26 cellular contexts compared by ENCODE assay signal in genomic region chr6:112065426-112065986, GRCh38. TPM values are rescaled to one million over a fixed set of nuclear protein-coding genes. Genes with fewer than 3 reads are reported as not detected.
"Had no signal": no experiment of that assay in that cellular context is flagged by ENCODE, and none has a peak within 500 bp of the region (broad histone marks: within the 10 kb centered on the region; RNA-seq: fewer than 3 reads in every experiment).

No MANE protein-coding gene starts in this region.

- H3K4me3 ChIP-seq: dorsolateral prefrontal cortex, hepatocyte, mucosa of descending colon, testis, tibial nerve, upper lobe of right lung, vagina had no signal

- H3K9me3 ChIP-seq: mucosa of descending colon, neutrophil, testis, tibial nerve, upper lobe of right lung, vagina had no signal

- H3K4me1 Mint-ChIP-seq: stimulated activated naive B cell treated with anti-CD40 and anti-IgM and Interleukin-4, amounts not matched to agents 10 μg/mL and 1 μg/mL and 100 μg/mL, for 72 hours; stimulated activated naive CD8-positive, alpha-beta T cell treated with anti-CD3 and anti-CD28 coated beads, Interleukin-15, amount 100 ng/mL, for 72 hours had no signal

- ATAC-seq: esophagus mucosa; mucosa of descending colon; naive thymus-derived CD8-positive, alpha-beta T cell; right cardiac atrium; stimulated activated naive B cell treated with anti-CD40 and anti-IgM and Interleukin-4, amounts not matched to agents 10 μg/mL and 1 μg/mL and 100 μg/mL, for 72 hours; stimulated activated naive CD8-positive, alpha-beta T cell treated with anti-CD3 and anti-CD28 coated beads, Interleukin-15, amount 100 ng/mL, for 72 hours; upper lobe of right lung had no signal

- H3K4me2 ChIP-seq: hepatocyte had no signal

- H3K27me3 ChIP-seq: dorsolateral prefrontal cortex, hepatocyte, neutrophil, testis, tibial nerve, upper lobe of right lung, vagina had no signal

- H3K27ac Mint-ChIP-seq: naive thymus-derived CD8-positive, alpha-beta T cell; stimulated activated naive B cell treated with anti-CD40 and anti-IgM and Interleukin-4, amounts not matched to agents 10 μg/mL and 1 μg/mL and 100 μg/mL, for 72 hours; stimulated activated naive CD8-positive, alpha-beta T cell treated with anti-CD3 and anti-CD28 coated beads, Interleukin-15, amount 100 ng/mL, for 72 hours had no signal

- H3K4me1 ChIP-seq: testis, tibial nerve, upper lobe of right lung, vagina had no signal

- H3K79me2 ChIP-seq: hepatocyte had no signal

- H3K27ac ChIP-seq: dorsolateral prefrontal cortex, hepatocyte, neutrophil, testis, tibial nerve, upper lobe of right lung, vagina had no signal

- H3K4me3 Mint-ChIP-seq: naive thymus-derived CD8-positive, alpha-beta T cell; stimulated activated naive B cell treated with anti-CD40 and anti-IgM and Interleukin-4, amounts not matched to agents 10 μg/mL and 1 μg/mL and 100 μg/mL, for 72 hours; stimulated activated naive CD8-positive, alpha-beta T cell treated with anti-CD3 and anti-CD28 coated beads, Interleukin-15, amount 100 ng/mL, for 72 hours had no signal

- H3K9me3 Mint-ChIP-seq: naive thymus-derived CD8-positive, alpha-beta T cell; stimulated activated naive B cell treated with anti-CD40 and anti-IgM and Interleukin-4, amounts not matched to agents 10 μg/mL and 1 μg/mL and 100 μg/mL, for 72 hours; stimulated activated naive CD8-positive, alpha-beta T cell treated with anti-CD3 and anti-CD28 coated beads, Interleukin-15, amount 100 ng/mL, for 72 hours had no signal

- DNase-seq: cortex of kidney; dorsolateral prefrontal cortex; effector CD8-positive, alpha-beta T cell; foreskin melanocyte; head of caudate nucleus; mammary epithelial cell; mucosa of descending colon; naive thymus-derived CD8-positive, alpha-beta T cell; right cardiac atrium; stimulated activated CD4-positive, alpha-beta T cell treated with anti-CD3 and anti-CD28 coated beads, Interleukin-2, amount 100 ng/mL, for 24 hours; stimulated activated CD4-positive, alpha-beta T cell treated with anti-CD3 and anti-CD28 coated beads, Interleukin-4, amount 100 ng/mL, for 4 hours; stimulated activated naive B cell treated with anti-CD40 and anti-IgM and Interleukin-4, amounts not matched to agents 10 μg/mL and 1 μg/mL and 100 μg/mL, for 72 hours; stimulated activated naive CD8-positive, alpha-beta T cell treated with anti-CD3 and anti-CD28 coated beads, Interleukin-15, amount 100 ng/mL, for 72 hours; testis; upper lobe of right lung had no signal

- H3K36me3 ChIP-seq: neutrophil had no signal

- H2AFZ ChIP-seq: hepatocyte had no signal

- H3K27me3 Mint-ChIP-seq: naive thymus-derived CD8-positive, alpha-beta T cell; stimulated activated naive B cell treated with anti-CD40 and anti-IgM and Interleukin-4, amounts not matched to agents 10 μg/mL and 1 μg/mL and 100 μg/mL, for 72 hours; stimulated activated naive CD8-positive, alpha-beta T cell treated with anti-CD3 and anti-CD28 coated beads, Interleukin-15, amount 100 ng/mL, for 72 hours had no signal

RNA-seq across cellular contexts. Expression of gene CCN6, which starts 11.6 kb away (rescaled TPM):
- total RNA-seq: chondrocyte; dorsolateral prefrontal cortex; esophagus mucosa; hepatocyte; liver; mucosa of descending colon; naive thymus-derived CD8-positive, alpha-beta T cell; osteocyte; posterior vena cava; right cardiac atrium; subcutaneous adipose tissue; upper lobe of right lung; vagina had no signal
- polyA plus RNA-seq: neural cell, right cardiac atrium had no signal
